9 cellular contexts compared by ENCODE assay signal in genomic region chr5:160390787-160391696, GRCh38. TPM values are rescaled to one million over a fixed set of nuclear protein-coding genes. Genes with fewer than 3 reads are reported as not detected.
DNase-seq lines count a peak whose midpoint lies in the region; ATAC-seq, FAIRE-seq and TF ChIP-seq lines count a peak whose summit lies in the region.
"Had no signal": no experiment of that assay in that cellular context is flagged by ENCODE, and none has a peak within 500 bp of the region (broad histone marks: within the 10 kb centered on the region; RNA-seq: fewer than 3 reads in every experiment).

No MANE protein-coding gene starts in this region.

- H3K36me3 ChIP-seq in GM06990 (ENCODE audit: control insufficient read depth, insufficient read depth, low read length) (no peaks in the 10 kb centered on the region), pancreas (no peaks in the 10 kb centered on the region)

- H3K27ac ChIP-seq in pancreas: no peak overlapping the region
- H3K27ac ChIP-seq: SK-N-MC had no signal

- DNase-seq in GM06990 (ENCODE audit: extremely low read depth, insufficient read length) (no peak), M059J (ENCODE audit: low read depth) (peak; percentile 37), choroid plexus epithelial cell (ENCODE audit: low read depth) (peak; percentile 51), pancreas (no peak), NCI-H526 treated with DMSO at 0.1 percent for 48 hours (lab: John Stamatoyannopoulos, UW) (no peak)
- no peak for DNase-seq in activated T-cell treated with anti-CD3 and anti-CD28 coated beads, Interleukin-2, amount 50 U/mL, for 1 hour

- H3K9me3 ChIP-seq in pancreas: no peaks in the 10 kb centered on the region

- intact Hi-C loops in pancreas (cut with DNase I): no loop called here

- WGBS in pancreas, 2 donors: 75 to 81% methylated on average over 8 of the region's 8 CpGs

- peak; percentile 32 for TF ChIP-seq CTCF in GM06990 (IDR thresholded peaks at IDR 0.05; ENCODE audit: insufficient read depth, low read length, poor library complexity, severe bottlenecking)
- peak; percentile 54 for TF ChIP-seq CTCF in choroid plexus epithelial cell (conservative IDR thresholded peaks at IDR 0.05; ENCODE audit: low read depth, low read length)
- peak in 1 of 4 donors; percentile 10 for TF ChIP-seq CTCF in pancreas (IDR thresholded peaks at IDR 0.05)

- FAIRE-seq in pancreas (lab: Jason Lieb, UNC): peak; percentile 75

- ATAC-seq in pancreas (peak in 3 of 4 donors; percentile 20 to 60 (median 51)), HG02970 (IDR thresholded peaks at IDR 0.05; ENCODE audit: low FRiP score, unreplicated experiment) (no peak), GM18873 (IDR thresholded peaks at IDR 0.05; ENCODE audit: low FRiP score, unreplicated experiment) (no peak)

- H3K4me3 ChIP-seq in GM06990 (replicated peaks; ENCODE audit: low read depth, low read length): no peak overlapping the region
- no peak overlapping the region for H3K4me3 ChIP-seq in choroid plexus epithelial cell (ENCODE audit: low read depth, low read length)
- H3K4me3 ChIP-seq in pancreas: no peak overlapping the region
- H3K4me3 ChIP-seq: SK-N-MC had no signal

- H3K27me3 ChIP-seq in GM06990 (replicated peaks; ENCODE audit: control insufficient read depth, insufficient read depth, low read length): no peaks in the 10 kb centered on the region
- no peaks in the 10 kb centered on the region for H3K27me3 ChIP-seq in pancreas

- no peaks in the 10 kb centered on the region for H3K4me1 ChIP-seq in pancreas

RNA-seq across cellular contexts. Expression of gene FAM200C, which starts 8.8 kb away (rescaled TPM):
- 9.7 and 11.3 TPM in 2 replicates for total RNA-seq in M059J (2014; rRNA removed; shearing (Covaris generic))
- total RNA-seq in pancreas: 1 to 10 TPM in 5 of 6 donors, under 1 TPM in 1; 0.79 to 3.7 (median 1.7) TPM
- 1 to 10 TPM; 2.5 to 3.3 TPM for polyA plus RNA-seq in pancreas

RNA-seq across cellular contexts. Expression of gene C1QTNF2, which starts 20.6 kb away (rescaled TPM):
- total RNA-seq in M059J (2014; rRNA removed; shearing (Covaris generic)): 2.5 and 3.3 TPM in 2 replicates
- total RNA-seq in pancreas: under 1 TPM in 4 of 6 donors, not detected in 2; 0.09 to 0.41 (median 0.19) TPM
- under 1 TPM; 0.27 to 0.38 TPM for polyA plus RNA-seq in pancreas

RNA-seq across cellular contexts. Expression of gene SLU7, which starts 27.8 kb away (rescaled TPM):
- 31.8 and 64.1 TPM in 2 replicates for total RNA-seq in M059J (2014; rRNA removed; shearing (Covaris generic))
- 10 to 100 TPM; 15.8 to 24.6 (median 20.6) TPM for total RNA-seq in pancreas
- polyA plus RNA-seq in pancreas: 10 to 100 TPM; 12.3 to 21.2 TPM

RNA-seq across cellular contexts. Expression of gene PTTG1, which starts 30.6 kb away (rescaled TPM):
- total RNA-seq in M059J (2014; rRNA removed; shearing (Covaris generic)): 1,224 and 1,388 TPM in 2 replicates
- 1 to 10 TPM in 3 of 6 donors, under 1 TPM in 2, not detected in 1; 0.31 to 2.7 (median 1.3) TPM for total RNA-seq in pancreas
- polyA plus RNA-seq in pancreas: 1 to 10 TPM; 1.2 to 2.0 TPM

Comparison
In these comparisons a context has a peak if more than half of its experiments do, and no peak if none do; other contexts are left out.
1. DNase-seq: peak in M059J (single experiment) and choroid plexus epithelial cell (single experiment); none in GM06990 (single experiment), pancreas (0 of 6), NCI-H526 treated with DMSO at 0.1 percent for 48 hours (single experiment) and activated T-cell treated with anti-CD3 and anti-CD28 coated beads, Interleukin-2, amount 50 U/mL, for 1 hour (single experiment).
2. ATAC-seq: peak in pancreas (3 of 4); none in HG02970 (single experiment) and GM18873 (single experiment).